In genomic region chr4:158678767-158679166, GRCh38 we compare ENCODE assay signal across 8 cellular contexts.
"Had no signal": no experiment of that assay in that cellular context is flagged by ENCODE, and none has a peak within 500 bp of the region (broad histone marks: within the 10 kb centered on the region; RNA-seq: fewer than 3 reads in every experiment).

No MANE protein-coding gene starts in this region.

- FAIRE-seq: G401.6, GM12878, GM12891, GM12892, GM18507, GM19239 had no signal

- H3K4me3 ChIP-seq: GM12878 had no signal

- ATAC-seq: GM12878 had no signal

- DNase-seq: GDM1, GF-D8 had no signal
